In genomic region chr22:23622634-23623033, GRCh38 we compare ENCODE assay signal across 21 cellular contexts. TPM values are rescaled to one million over a fixed set of nuclear protein-coding genes. Genes with fewer than 3 reads are reported as not detected.
"Had no signal": no experiment of that assay in that cellular context is flagged by ENCODE, and none has a peak within 500 bp of the region (broad histone marks: within the 10 kb centered on the region; RNA-seq: fewer than 3 reads in every experiment).

No MANE protein-coding gene starts in this region.

- ATAC-seq: left colon, mucosa of descending colon, natural killer cell had no signal

- H3K27me3 ChIP-seq: brain microvascular endothelial cell, thyroid gland, uterus had no signal

- H3K4me3 ChIP-seq: mucosa of descending colon, thyroid gland, uterus had no signal

- H3K36me3 ChIP-seq: brain microvascular endothelial cell, thyroid gland, uterus had no signal

- H3K4me1 ChIP-seq: thyroid gland, uterus had no signal

- H3K9me3 ChIP-seq: mucosa of descending colon, thyroid gland, uterus had no signal

- DNase-seq: activated CD4-positive, alpha-beta memory T cell treated with anti-CD3 and anti-CD28 coated beads for 36 hours; activated gamma-delta T cell; activated T-cell treated with anti-CD3 and anti-CD28 coated beads, Interleukin-2, amount 50 U/mL, for 48 hours; brain microvascular endothelial cell; endodermal cell; glutamatergic neuron; immature natural killer cell; left colon; mammary epithelial cell; mucosa of descending colon; natural killer cell; stimulated activated CD4-positive, alpha-beta T cell treated with anti-CD3 and anti-CD28 coated beads, Interleukin-15, amount 100 ng/mL, for 24 hours; stimulated activated CD4-positive, alpha-beta T cell treated with anti-CD3 and anti-CD28 coated beads, Interleukin-4, amount 100 ng/mL, for 24 hours; thyroid gland; uterus had no signal

- H3K27ac ChIP-seq: brain microvascular endothelial cell, thyroid gland, uterus had no signal

RNA-seq across cellular contexts. Expression of gene DRICH1, which starts 9.5 kb away (rescaled TPM):
- total RNA-seq: dermis microvascular lymphatic vessel endothelial cell had no signal
- polyA plus RNA-seq: immature natural killer cell, mammary epithelial cell had no signal

RNA-seq across cellular contexts. Expression of gene IGLL1, which starts 42.5 kb away (rescaled TPM):
- total RNA-seq: activated CD4-positive, alpha-beta memory T cell treated with anti-CD3 and anti-CD28 coated beads for 36 hours; cerebellum; dermis microvascular lymphatic vessel endothelial cell; endodermal cell; fibroblast of villous mesenchyme; left colon; mammary epithelial cell; mucosa of descending colon; natural killer cell; omental fat pad; skeletal muscle tissue; thyroid gland had no signal
- polyA plus RNA-seq: esophagus, immature natural killer cell, mammary epithelial cell had no signal
